ENCODE assay signal across 7 cellular contexts in the genomic region with DNA sequence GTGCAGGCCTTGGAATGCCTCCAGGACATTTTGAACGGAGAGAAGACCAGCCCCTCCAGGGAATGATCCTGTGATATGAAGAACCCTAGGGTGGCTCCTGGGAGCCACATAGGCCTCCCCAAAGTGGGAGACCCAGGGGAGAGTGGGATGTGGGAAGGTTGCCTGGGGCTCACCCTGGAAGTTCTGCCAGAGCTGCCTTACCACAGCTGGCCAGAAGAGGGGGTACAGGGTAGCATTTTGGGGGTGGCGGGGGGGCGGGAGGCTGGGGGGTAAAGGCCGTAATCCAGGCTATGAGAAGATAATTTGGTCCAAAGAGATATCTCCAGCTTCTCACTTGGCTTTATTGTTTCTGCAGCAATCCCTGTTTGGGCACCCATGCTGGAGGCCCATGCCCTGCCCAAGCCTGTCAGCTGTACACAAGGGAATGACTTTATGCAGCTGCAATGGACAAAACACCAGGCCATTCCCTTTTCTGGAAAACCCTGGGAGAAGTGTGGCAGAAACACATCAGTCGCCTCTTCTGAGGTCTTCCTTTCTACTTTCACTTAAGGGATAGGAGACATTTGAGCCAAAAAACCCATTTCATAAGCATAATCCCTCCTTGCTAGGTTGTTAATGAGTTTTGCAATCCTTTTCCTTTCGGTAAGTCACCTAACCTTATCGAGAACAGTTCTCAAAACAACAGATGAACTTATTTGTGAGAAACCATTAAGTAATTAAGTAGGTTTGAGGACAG. TPM values are rescaled to one million over a fixed set of nuclear protein-coding genes. Genes with fewer than 3 reads are reported as not detected.
DNase-seq lines count a peak whose midpoint lies in the region; ATAC-seq lines count a peak whose summit lies in the region.
"Had no signal": no experiment of that assay in that cellular context is flagged by ENCODE, and none has a peak within 500 bp of the region (broad histone marks: within the 10 kb centered on the region; RNA-seq: fewer than 3 reads in every experiment).

No MANE protein-coding gene starts in this region.

- H3K27ac ChIP-seq in KOPT-K1 (ENCODE audit: low read depth, low read length, poor library complexity, severe bottlenecking) (peak overlapping the region; percentile 4), caudate nucleus (ENCODE audit: low read depth, low read length) (peak overlapping the region; percentile 65)

- peak in 7 of 61 donors; percentile 2 to 44 (median 28) for DNase-seq in caudate nucleus (lab: John Stamatoyannopoulos, UW)
- no peak for DNase-seq in sciatic nerve (ENCODE audit: low spot score)
- no peak for DNase-seq in NCI-H526 (lab: John Stamatoyannopoulos, UW)
- no peak for DNase-seq in NCI-H146 (lab: John Stamatoyannopoulos, UW)
- no peak for DNase-seq in retina

- intact Hi-C loops in sciatic nerve (cut with DNase I) = no loop called here

- peaks cover 43% of the 10 kb centered on the region for H3K36me3 ChIP-seq in KOPT-K1 (ENCODE audit: insufficient read depth, low read length)

- H3K9me3 ChIP-seq in KOPT-K1 (ENCODE audit: insufficient read depth, low read length, poor library complexity, severe bottlenecking) = no peaks in the 10 kb centered on the region

- peak; percentile 5 for ATAC-seq in sciatic nerve

RNA-seq across cellular contexts. Expression of gene MUSTN1, which starts 11.0 kb away (rescaled TPM):
- total RNA-seq in sciatic nerve = 23.9 TPM

RNA-seq across cellular contexts. Expression of gene ITIH4, which starts 15.4 kb away (rescaled TPM):
- 16.3 TPM for total RNA-seq in sciatic nerve

RNA-seq across cellular contexts. Expression of gene ITIH3, which starts 51.3 kb away (rescaled TPM):
- 22.0 TPM for total RNA-seq in sciatic nerve
- total RNA-seq: glomerular endothelial cell had no signal

RNA-seq across cellular contexts. Expression of gene STIMATE, which starts 51.5 kb away (rescaled TPM):
- total RNA-seq in sciatic nerve = 22.6 TPM
